In genomic region chr12:103800252-103800771, GRCh38 we compare ENCODE assay signal across 8 cellular contexts. TPM values are rescaled to one million over a fixed set of nuclear protein-coding genes. Genes with fewer than 3 reads are reported as not detected.
DNase-seq lines count a peak whose midpoint lies in the region; ATAC-seq lines count a peak whose summit lies in the region.

No MANE protein-coding gene starts in this region.

- DNase-seq in LHCN-M2 (ENCODE audit: low read depth) (peak; percentile 88), amniotic epithelial cell (ENCODE audit: low read depth) (peak; percentile 73), inferior parietal cortex (ENCODE audit: extremely low spot score) (peak; percentile 57), superior temporal gyrus (ENCODE audit: extremely low spot score) (peak; percentile 75), KG1 (lab: John Stamatoyannopoulos, UW) (no peak)
- DNase-seq in activated CD8-positive, alpha-beta memory T cell treated with anti-CD3 and anti-CD28 coated beads for 24 hours, result no peak

- no peak for ATAC-seq in GM21526 (IDR thresholded peaks at IDR 0.05; ENCODE audit: low FRiP score, unreplicated experiment)
- ATAC-seq in HG02798 (IDR thresholded peaks at IDR 0.05; ENCODE audit: poor library complexity, unreplicated experiment), result no peak

RNA-seq across cellular contexts. Expression of gene NT5DC3, which starts 40.7 kb away (rescaled TPM):
- 12.1 and 15.6 TPM in 2 replicates for total RNA-seq in LHCN-M2 (2014; rRNA removed)
- 5.8 TPM for polyA plus RNA-seq in LHCN-M2 (2012)

Comparison
In these comparisons a context has a peak if more than half of its experiments do, and no peak if none do; other contexts are left out.
1. DNase-seq: peak in LHCN-M2 (single experiment), amniotic epithelial cell (single experiment), inferior parietal cortex (single experiment) and superior temporal gyrus (single experiment); none in activated CD8-positive, alpha-beta memory T cell treated with anti-CD3 and anti-CD28 coated beads for 24 hours (single experiment) and KG1 (single experiment).